ENCODE assay signal across 17 cellular contexts in the genomic region with DNA sequence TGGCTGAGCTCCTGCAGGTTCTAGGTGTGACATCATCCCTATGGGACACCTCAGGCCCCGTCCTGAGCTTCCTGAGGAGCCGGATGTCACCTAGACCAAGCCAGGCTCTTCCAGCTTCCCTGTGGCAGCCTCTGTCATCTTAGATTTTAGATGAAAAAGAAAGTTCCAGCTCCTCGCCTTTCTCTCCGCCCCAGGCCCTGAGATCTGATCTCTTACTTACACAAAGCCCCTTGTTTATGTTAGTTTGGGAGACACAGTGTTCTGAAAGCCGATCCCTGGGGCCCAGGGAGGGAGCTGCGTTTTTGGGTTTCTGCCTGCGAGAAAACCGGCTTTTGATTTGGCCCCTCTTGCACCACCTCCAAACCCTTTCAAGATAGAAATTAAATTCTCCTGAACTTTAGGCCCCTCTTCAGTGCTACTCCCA. TPM values are rescaled to one million over a fixed set of nuclear protein-coding genes. Genes with fewer than 3 reads are reported as not detected.
A peak's percentile ranks its signal among the peaks of the same experiment; 100 is the strongest.
DNase-seq lines count a peak whose midpoint lies in the region; ATAC-seq, FAIRE-seq and TF ChIP-seq lines count a peak whose summit lies in the region.
"Had no signal": no experiment of that assay in that cellular context is flagged by ENCODE, and none has a peak within 500 bp of the region (broad histone marks: within the 10 kb centered on the region; RNA-seq: fewer than 3 reads in every experiment).

No MANE protein-coding gene starts in this region.

- H3K9me3 ChIP-seq in NT2/D1 (ENCODE audit: insufficient read depth, low read length) (no peaks in the 10 kb centered on the region), esophagus (ENCODE audit: control insufficient read depth in 2 of 2, insufficient read depth in 1 of 2, low read depth in 1 of 2, low read length in 1 of 2) (no peaks in the 10 kb centered on the region)

- peak overlapping the region; percentile 50 to 61 for H3K27ac ChIP-seq in esophagus (ENCODE audit: low read depth in 2 of 2, low read length in 1 of 2)
- H3K27ac ChIP-seq in temporal lobe (ENCODE audit: low read depth, low read length), result peak overlapping the region; percentile 27

- peak overlapping the region; percentile 56 for H3K9ac ChIP-seq in NT2/D1 (ENCODE audit: insufficient read length, low read depth)

- DNase-seq in NT2/D1 (ENCODE audit: low read depth, low spot score) (no peak), NCI-H1092 treated with DMSO at 0.1 percent for 48 hours (lab: John Stamatoyannopoulos, UW) (no peak), GM19239 (ENCODE audit: insufficient read length, low spot score) (no peak)
- DNase-seq in stimulated activated CD4-positive, alpha-beta T cell treated with anti-CD3 and anti-CD28 coated beads, Interleukin-4, amount 100 ng/mL, for 1 hour, result no peak
- DNase-seq: AML-193; head of caudate nucleus; NCI-H1105; NCI-H446 treated with DMSO at 0.1 percent for 48 hours; stimulated activated naive CD4-positive, alpha-beta T cell had no signal

- H3K9me3 Mint-ChIP-seq in nephron, result no peaks in the 10 kb centered on the region
- H3K9me3 Mint-ChIP-seq: activated T-helper 2 cell treated with anti-CD3 and anti-CD28 coated beads, Interferon-gamma antibody, Interleukin-2, Interleukin-4, amounts not matched to agents 10 μg/mL and 5 μg/mL and 100 μg/mL, durations not matched to agents 14 hours and 24 hours and 36 hours had no signal

- no peak for ATAC-seq in HG03571 (IDR thresholded peaks at IDR 0.05; ENCODE audit: unreplicated experiment)
- ATAC-seq: left lobe of liver had no signal

- peaks cover 16% of the 10 kb centered on the region for H3K27me3 Mint-ChIP-seq in nephron (ENCODE audit: low read depth)

- TF ChIP-seq CTCF in nephron (IDR thresholded peaks at IDR 0.05; ENCODE audit: unreplicated experiment in 3 of 3), result no peak

- no peak for FAIRE-seq in GM19239 (lab: Jason Lieb, UNC)
- FAIRE-seq: astrocyte, D721Med had no signal

- H3K4me3 ChIP-seq in NT2/D1 (ENCODE audit: insufficient read length, low read depth) (no peak overlapping the region), esophagus (ENCODE audit: low read depth in 1 of 2, low read length in 2 of 2) (no peak overlapping the region)

- H3K27me3 ChIP-seq in NT2/D1 (ENCODE audit: insufficient read depth, insufficient read length), result no peaks in the 10 kb centered on the region
- H3K27me3 ChIP-seq in esophagus (ENCODE audit: control insufficient read depth in 1 of 2, insufficient read depth in 2 of 2, low read length in 2 of 2), result no peaks in the 10 kb centered on the region

- H3K36me3 ChIP-seq in NT2/D1 (ENCODE audit: insufficient read depth, insufficient read length, low read length), result no peaks in the 10 kb centered on the region
- H3K36me3 ChIP-seq in esophagus (ENCODE audit: control insufficient read depth in 2 of 2, insufficient read depth in 2 of 2, low read length in 1 of 2), result no peaks in the 10 kb centered on the region

- 45 to 61% methylated on average over 8 of the region's 8 CpGs for WGBS in esophagus, 2 donors

- H3K36me3 Mint-ChIP-seq in nephron (ENCODE audit: low read depth), result no peaks in the 10 kb centered on the region

- peak overlapping the region; percentile 77 to 86 (median 82) for H3K27ac Mint-ChIP-seq in nephron
- H3K27ac Mint-ChIP-seq: activated T-helper 2 cell treated with anti-CD3 and anti-CD28 coated beads, Interferon-gamma antibody, Interleukin-2, Interleukin-4, amounts not matched to agents 10 μg/mL and 5 μg/mL and 100 μg/mL, durations not matched to agents 14 hours and 24 hours and 36 hours had no signal

- H3K4me1 Mint-ChIP-seq in nephron, result peaks cover 39% of the 10 kb centered on the region

- H3K4me3 Mint-ChIP-seq in nephron, result no peak overlapping the region

- H3K4me1 ChIP-seq in NT2/D1 (ENCODE audit: insufficient read depth, insufficient read length) (peaks cover 9% of the 10 kb centered on the region), esophagus (ENCODE audit: control insufficient read depth in 2 of 2, insufficient read depth in 2 of 2, low read length in 1 of 2) (no peaks in the 10 kb centered on the region)

RNA-seq across cellular contexts. Expression of a gene that starts 40.2 kb away (rescaled TPM):
- 1 to 10 TPM; 6.3 to 7.2 TPM for polyA plus RNA-seq in esophagus
- total RNA-seq in temporal lobe, result 32.2 TPM
- total RNA-seq: activated T-helper 2 cell treated with anti-CD3 and anti-CD28 coated beads, Interferon-gamma antibody, Interleukin-2, Interleukin-4, amounts not matched to agents 10 μg/mL and 5 μg/mL and 100 μg/mL, durations not matched to agents 14 hours and 24 hours and 36 hours; astrocyte had no signal

RNA-seq across cellular contexts. Expression of a gene that starts 49.2 kb away (rescaled TPM):
- 100 to 1,000 TPM; 316 to 493 TPM for polyA plus RNA-seq in esophagus
- not detected for total RNA-seq in temporal lobe
- total RNA-seq: activated T-helper 2 cell treated with anti-CD3 and anti-CD28 coated beads, Interferon-gamma antibody, Interleukin-2, Interleukin-4, amounts not matched to agents 10 μg/mL and 5 μg/mL and 100 μg/mL, durations not matched to agents 14 hours and 24 hours and 36 hours; astrocyte had no signal
